ENCODE assay signal across 1 cellular context in genomic region chr16:12609937-12610699, GRCh38.
A peak's percentile ranks its signal among the peaks of the same experiment; 100 is the strongest.
TF ChIP-seq lines count a peak whose summit lies in the region.

No MANE protein-coding gene starts in this region.

TF ChIP-seq in HepG2, 621 proteins besides CTCF, POLR2A, EP300 and RAD21 (continued from another document and continues in another):
- TF ChIP-seq NONO (IDR thresholded peaks at IDR 0.05), result no peak
- no peak for TF ChIP-seq NONO (CRISPR knock-in tag; conservative IDR thresholded peaks at IDR 0.05)
- no peak for TF ChIP-seq KMT2A (CRISPR knock-in tag; IDR thresholded peaks at IDR 0.05)
- no peak for TF ChIP-seq NR2F6 (IDR thresholded peaks at IDR 0.05)
- TF ChIP-seq NR2F6 (CRISPR knock-in tag; IDR thresholded peaks at IDR 0.05), result no peak
- TF ChIP-seq GABPB1 (CRISPR knock-in tag; IDR thresholded peaks at IDR 0.05), result no peak
- no peak for TF ChIP-seq ZNF512B (CRISPR knock-in tag; IDR thresholded peaks at IDR 0.05; ENCODE audit: borderline replicate concordance)
- no peak for TF ChIP-seq SAFB2 (CRISPR knock-in tag; IDR thresholded peaks at IDR 0.05; ENCODE audit: borderline replicate concordance, low read depth)
- TF ChIP-seq CENPX (CRISPR knock-in tag; IDR thresholded peaks at IDR 0.05), result no peak
- TF ChIP-seq ZNF652 (CRISPR knock-in tag; IDR thresholded peaks at IDR 0.05; ENCODE audit: borderline replicate concordance, low read depth), result no peak
- TF ChIP-seq NFE2 (CRISPR knock-in tag; IDR thresholded peaks at IDR 0.05), result no peak
- TF ChIP-seq SPEN (CRISPR knock-in tag; IDR thresholded peaks at IDR 0.05; ENCODE audit: low read depth), result no peak
- no peak for TF ChIP-seq SMC3 (IDR thresholded peaks at IDR 0.05; ENCODE audit: low read length)
- TF ChIP-seq ZFY (CRISPR knock-in tag; IDR thresholded peaks at IDR 0.05), result no peak
- TF ChIP-seq SMARCC2 (IDR thresholded peaks at IDR 0.05), result no peak
- 0 out of 2 replicates have a peak, but pooled peaks have one; percentile 23 for TF ChIP-seq PATZ1 (CRISPR knock-in tag; IDR thresholded peaks at IDR 0.05)
- TF ChIP-seq ZNF281 (CRISPR knock-in tag; IDR thresholded peaks at IDR 0.05; ENCODE audit: borderline replicate concordance), result no peak
- TF ChIP-seq ARID3A (IDR thresholded peaks at IDR 0.05; ENCODE audit: low read depth, low read length), result no peak
- 0 out of 2 replicates have a peak, but pooled peaks have one; percentile 8 for TF ChIP-seq TBX2 (CRISPR knock-in tag; IDR thresholded peaks at IDR 0.05; ENCODE audit: borderline replicate concordance)
- no peak for TF ChIP-seq ELF1 (CRISPR knock-in tag; IDR thresholded peaks at IDR 0.05)
- TF ChIP-seq TAF1 (CRISPR knock-in tag; IDR thresholded peaks at IDR 0.05), result no peak
- no peak for TF ChIP-seq MAX (IDR thresholded peaks at IDR 0.05)
- TF ChIP-seq MAFF (IDR thresholded peaks at IDR 0.05; ENCODE audit: low read depth, low read length), result no peak
- TF ChIP-seq ZC3H13 (CRISPR knock-in tag; IDR thresholded peaks at IDR 0.05), result no peak
- no peak for TF ChIP-seq ZNF724P (CRISPR knock-in tag; IDR thresholded peaks at IDR 0.05; ENCODE audit: borderline replicate concordance)
- no peak; the same call in 1 of the 2 replicates for TF ChIP-seq ZBTB33 (CRISPR knock-in tag; IDR thresholded peaks at IDR 0.05)
- no peak for TF ChIP-seq MXD1 (CRISPR knock-in tag; IDR thresholded peaks at IDR 0.05)
- TF ChIP-seq NFE2L1 (CRISPR knock-in tag; IDR thresholded peaks at IDR 0.05; ENCODE audit: borderline replicate concordance), result no peak
- TF ChIP-seq ATF4 (CRISPR knock-in tag; IDR thresholded peaks at IDR 0.05), result peak in 1 of 2 experiments; percentile 51; a peak in 1 of 4 replicates
- no peak for TF ChIP-seq KAT7 (CRISPR knock-in tag; IDR thresholded peaks at IDR 0.05; ENCODE audit: borderline replicate concordance)
- no peak for TF ChIP-seq ZNF703 (CRISPR knock-in tag; IDR thresholded peaks at IDR 0.05; ENCODE audit: borderline replicate concordance)
- no peak for TF ChIP-seq TERF1 (CRISPR knock-in tag; IDR thresholded peaks at IDR 0.05)
- peak; percentile 34; the same call in 1 of the 2 replicates for TF ChIP-seq CEBPG (CRISPR knock-in tag; IDR thresholded peaks at IDR 0.05)
- no peak for TF ChIP-seq ZNF589 (CRISPR knock-in tag; conservative IDR thresholded peaks at IDR 0.05)
- no peak for TF ChIP-seq NFAT5 (CRISPR knock-in tag; IDR thresholded peaks at IDR 0.05)
